ENCODE assay signal across 13 cellular contexts in the genomic region with DNA sequence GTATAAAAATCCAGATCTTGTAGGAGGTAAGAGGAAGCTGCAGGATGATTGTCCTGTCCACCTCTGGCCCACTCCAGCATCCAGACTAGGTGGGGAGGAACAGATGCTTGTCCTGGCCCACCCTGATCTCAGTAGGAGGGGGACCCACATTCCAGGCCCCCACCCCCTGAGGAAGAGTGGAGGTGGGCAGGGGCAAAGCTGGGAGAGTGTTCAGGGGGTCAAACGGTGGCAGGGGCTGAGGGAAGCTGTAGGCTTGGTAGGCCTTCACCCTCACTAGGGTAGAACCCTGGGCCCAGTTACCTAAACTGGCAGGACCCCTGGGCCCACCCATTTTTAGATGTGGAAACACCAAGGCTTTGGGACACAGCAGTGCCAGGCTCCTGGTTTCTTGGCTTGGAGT. TPM values are rescaled to one million over a fixed set of nuclear protein-coding genes. Genes with fewer than 3 reads are reported as not detected.
A peak's percentile ranks its signal among the peaks of the same experiment; 100 is the strongest.
DNase-seq lines count a peak whose midpoint lies in the region; ATAC-seq, FAIRE-seq and TF ChIP-seq lines count a peak whose summit lies in the region.
"Had no signal": no experiment of that assay in that cellular context is flagged by ENCODE, and none has a peak within 500 bp of the region (broad histone marks: within the 10 kb centered on the region; RNA-seq: fewer than 3 reads in every experiment).

No MANE protein-coding gene starts in this region.

- H3K27ac ChIP-seq in A549, result peak overlapping the region; percentile 84 to 96
- H3K27ac ChIP-seq in Karpas-422 (ENCODE audit: low read length), result peak overlapping the region; percentile 74
- peak overlapping the region; percentile 50 to 62 for H3K27ac ChIP-seq in esophagus (ENCODE audit: low read depth in 2 of 2, low read length in 1 of 2)
- peak overlapping the region; percentile 62 to 75 (median 64) for H3K27ac ChIP-seq in sigmoid colon

- H3K4me2 ChIP-seq in A549 (peak overlapping the region; percentile 74), Karpas-422 (ENCODE audit: low read depth, low read length, poor library complexity, severe bottlenecking) (peak overlapping the region; percentile 22)

- TF ChIP-seq RAD21 in A549 (conservative IDR thresholded peaks at IDR 0.05 in 1 of 2, IDR thresholded peaks at IDR 0.05 in 1 of 2), result no peak

- DNase-seq in A549 (ENCODE audit: low read depth in 1 of 2, low spot score in 1 of 2), result no peak
- no peak for DNase-seq in Karpas-422
- no peak for DNase-seq in sigmoid colon
- DNase-seq in natural killer cell treated with Interleukin-12 subunit alpha and Interleukin-12 subunit beta and Interleukin-15 and Interleukin-18, amount 100 ng/mL, for 72 hours (ENCODE audit: low spot score), result no peak
- DNase-seq in SKM-1 treated with dmso at 0.1 percent for 144 hours (lab: John Stamatoyannopoulos, UW; ENCODE audit: unreplicated experiment), result no peak
- DNase-seq in GDM1 (lab: John Stamatoyannopoulos, UW), result no peak
- DNase-seq: activated CD8-positive, alpha-beta memory T cell treated with anti-CD3 and anti-CD28 coated beads for 24 hours; activated naive CD8-positive, alpha-beta T cell treated with anti-CD3 and anti-CD28 coated beads for 36 hours; effector CD8-positive, alpha-beta T cell; mammary epithelial cell had no signal

- no peak for FAIRE-seq in A549 (lab: Jason Lieb, UNC)

- ATAC-seq in A549 (no peak), GM19452 (IDR thresholded peaks at IDR 0.05; ENCODE audit: unreplicated experiment) (no peak)
- ATAC-seq in natural killer cell treated with Interleukin-12 subunit alpha and Interleukin-12 subunit beta and Interleukin-15 and Interleukin-18, amount 100 ng/mL, for 72 hours, result no peak

- no peaks in the 10 kb centered on the region for H3K9me3 ChIP-seq in A549
- no peaks in the 10 kb centered on the region for H3K9me3 ChIP-seq in Karpas-422 (ENCODE audit: low read length)
- no peaks in the 10 kb centered on the region for H3K9me3 ChIP-seq in esophagus (ENCODE audit: control insufficient read depth in 2 of 2, insufficient read depth in 1 of 2, low read depth in 1 of 2, low read length in 1 of 2)
- no peaks in the 10 kb centered on the region for H3K9me3 ChIP-seq in sigmoid colon

- TF ChIP-seq CTCF in A549 (IDR thresholded peaks at IDR 0.05), result no peak
- no peak for TF ChIP-seq CTCF in sigmoid colon (IDR thresholded peaks at IDR 0.05)

- CTCF ChIA-PET in A549 (lab: Yijun Ruan, JAX), result interaction anchor here (0.6 to 59.0 kb wide), 13 partner anchors 8 to 566 kb away, joined by 3 to 1532 read pairs (median 10); a partner anchor contains a TSS

- no peak overlapping the region for H3K4me3 Mint-ChIP-seq in natural killer cell treated with Interleukin-12 subunit alpha and Interleukin-12 subunit beta and Interleukin-15 and Interleukin-18, amount 100 ng/mL, for 72 hours
- H3K4me3 Mint-ChIP-seq: activated naive CD8-positive, alpha-beta T cell treated with anti-CD3 and anti-CD28 coated beads for 36 hours had no signal

- 93% methylated on average over 1 of the region's 1 CpG for WGBS in A549 (ENCODE audit: missing lambda C conversion rate)
- 53 to 93% methylated on average over 1 of the region's 1 CpG for WGBS in esophagus, 2 donors
- WGBS in sigmoid colon, 2 donors, result 65 to 72% methylated on average over 1 of the region's 1 CpG

- peaks cover 27% of the 10 kb centered on the region for H3K79me2 ChIP-seq in Karpas-422 (ENCODE audit: low read length)

- no peaks in the 10 kb centered on the region for H3K9me2 ChIP-seq in Karpas-422 (replicated peaks; ENCODE audit: insufficient read depth, low read length)

- peaks cover 0 to 3% of the 10 kb centered on the region in 2 donors for H3K27me3 Mint-ChIP-seq in natural killer cell treated with Interleukin-12 subunit alpha and Interleukin-12 subunit beta and Interleukin-15 and Interleukin-18, amount 100 ng/mL, for 72 hours

- H3K36me3 ChIP-seq in Karpas-422 (ENCODE audit: insufficient read depth, low read length) (no peaks in the 10 kb centered on the region), esophagus (ENCODE audit: control insufficient read depth in 2 of 2, insufficient read depth in 2 of 2, low read length in 1 of 2) (peaks cover 0 to 9% of the 10 kb centered on the region in 2 donors), sigmoid colon (peaks cover 0 to 14% (median under 1%) of the 10 kb centered on the region in 4 donors)

- no peak overlapping the region for H3K4me3 ChIP-seq in A549
- H3K4me3 ChIP-seq in Karpas-422 (ENCODE audit: low read length), result no peak overlapping the region
- H3K4me3 ChIP-seq in esophagus (ENCODE audit: low read depth in 1 of 2, low read length in 2 of 2), result no peak overlapping the region
- no peak overlapping the region for H3K4me3 ChIP-seq in sigmoid colon

- H2AFZ ChIP-seq in Karpas-422 (ENCODE audit: low read length), result no peak overlapping the region

- intact Hi-C loops in sigmoid colon (cut with DNase I), result no loop called here

- POLR2A ChIA-PET in A549 (lab: Yijun Ruan, JAX), result no interaction called here

- peak overlapping the region in 1 of 2 donors; percentile 22 for H3K27ac Mint-ChIP-seq in natural killer cell treated with Interleukin-12 subunit alpha and Interleukin-12 subunit beta and Interleukin-15 and Interleukin-18, amount 100 ng/mL, for 72 hours
- H3K27ac Mint-ChIP-seq: activated naive CD8-positive, alpha-beta T cell treated with anti-CD3 and anti-CD28 coated beads for 36 hours had no signal

- no peaks in the 10 kb centered on the region for H3K9me3 Mint-ChIP-seq in natural killer cell treated with Interleukin-12 subunit alpha and Interleukin-12 subunit beta and Interleukin-15 and Interleukin-18, amount 100 ng/mL, for 72 hours
- H3K9me3 Mint-ChIP-seq: activated naive CD8-positive, alpha-beta T cell treated with anti-CD3 and anti-CD28 coated beads for 36 hours had no signal

- H3K9ac ChIP-seq in Karpas-422 (ENCODE audit: low read length), result peak overlapping the region; percentile 38

- H3K36me3 Mint-ChIP-seq in natural killer cell treated with Interleukin-12 subunit alpha and Interleukin-12 subunit beta and Interleukin-15 and Interleukin-18, amount 100 ng/mL, for 72 hours, result no peaks in the 10 kb centered on the region
- H3K36me3 Mint-ChIP-seq: activated naive CD8-positive, alpha-beta T cell treated with anti-CD3 and anti-CD28 coated beads for 36 hours had no signal

- no peaks in the 10 kb centered on the region for H3K27me3 ChIP-seq in Karpas-422 (ENCODE audit: low read length)
- no peaks in the 10 kb centered on the region for H3K27me3 ChIP-seq in esophagus (ENCODE audit: control insufficient read depth in 1 of 2, insufficient read depth in 2 of 2, low read length in 2 of 2)
- H3K27me3 ChIP-seq in sigmoid colon, result no peaks in the 10 kb centered on the region

- peaks cover 28 to 33% of the 10 kb centered on the region in 2 donors for H3K4me1 Mint-ChIP-seq in natural killer cell treated with Interleukin-12 subunit alpha and Interleukin-12 subunit beta and Interleukin-15 and Interleukin-18, amount 100 ng/mL, for 72 hours (ENCODE audit: low read depth in 2 of 2)

- no peak for TF ChIP-seq POLR2A in A549 (IDR thresholded peaks at IDR 0.05; ENCODE audit: low read length)
- no peak for TF ChIP-seq POLR2A in sigmoid colon (IDR thresholded peaks at IDR 0.05)

- H4K20me1 ChIP-seq in Karpas-422 (ENCODE audit: insufficient read depth, low read depth, low read length), result no peaks in the 10 kb centered on the region

- no peak for TF ChIP-seq EP300 in A549 (IDR thresholded peaks at IDR 0.05)
- TF ChIP-seq EP300 in sigmoid colon (IDR thresholded peaks at IDR 0.05), result no peak

- H3K4me1 ChIP-seq in A549 (peaks cover 56% of the 10 kb centered on the region), Karpas-422 (ENCODE audit: low read length) (peaks cover 66% of the 10 kb centered on the region), esophagus (ENCODE audit: control insufficient read depth in 2 of 2, insufficient read depth in 2 of 2, low read length in 1 of 2) (peaks cover 10 to 32% of the 10 kb centered on the region in 2 donors), sigmoid colon (peaks cover 0 to 74% (median 61%) of the 10 kb centered on the region in 4 donors)

RNA-seq across cellular contexts. Expression of a gene that starts 4.1 kb away (rescaled TPM):
- polyA plus RNA-seq in A549 (2011; rRNA removed), result 25.1 and 27.3 TPM in 2 replicates
- 27.5 and 39.0 TPM in 2 replicates for polyA plus RNA-seq in A549 (2012; cell fraction: cytosol; rRNA removed)
- 43.0 and 43.8 TPM in 2 replicates for polyA plus RNA-seq in A549 (2012; cell fraction: nucleus; rRNA removed)
- polyA plus RNA-seq in A549 (2017; fragmentation: RNase III; extraction: RNeasy Plus Mini Kit Qiagen cat#74134 plus additional on column Dnase treatment), result 32.6 to 35.2 TPM (median 33.3 TPM) in 3 replicates
- polyA minus RNA-seq in A549 (2011; rRNA and poly(A)+ RNA removed), result 37.7 and 42.9 TPM in 2 replicates
- 21.5 and 21.9 TPM in 2 replicates for total RNA-seq in Karpas-422 (2014; rRNA removed; shearing (Covaris generic); ENCODE audit: low replicate concordance)
- polyA plus RNA-seq in esophagus, result 10 to 100 TPM; 17.7 to 20.6 TPM
- 10 to 100 TPM; 30.3 to 46.6 (median 32.2) TPM for total RNA-seq in sigmoid colon
- polyA plus RNA-seq in sigmoid colon, result 10 to 100 TPM in 2 of 3 donors, 1 to 10 TPM in 1; 6.9 to 14.2 (median 12.0) TPM
- 1 to 10 TPM; 5.1 to 9.8 TPM for total RNA-seq in natural killer cell treated with Interleukin-12 subunit alpha and Interleukin-12 subunit beta and Interleukin-15 and Interleukin-18, amount 100 ng/mL, for 72 hours

RNA-seq across cellular contexts. Expression of a gene that starts 18.5 kb away (rescaled TPM):
- polyA plus RNA-seq in A549 (2011; rRNA removed) (0.70 and 0.75 TPM in 2 replicates), A549 (2017; fragmentation: RNase III; extraction: RNeasy Plus Mini Kit Qiagen cat#74134 plus additional on column Dnase treatment) (0.69 to 0.89 TPM (median 0.88 TPM) in 3 replicates), esophagus (10 to 100 TPM; 23.2 to 75.2 TPM), sigmoid colon (10 to 100 TPM in 1 of 3 donors, 1 to 10 TPM in 2; 3.9 to 16.2 (median 4.2) TPM)
- polyA plus RNA-seq in A549 (2012; cell fraction: cytosol; rRNA removed), result 0.69 and 0.70 TPM in 2 replicates
- polyA plus RNA-seq in A549 (2012; cell fraction: nucleus; rRNA removed), result 2.3 and 2.9 TPM in 2 replicates
- 1.8 and 2.2 TPM in 2 replicates for polyA minus RNA-seq in A549 (2011; rRNA and poly(A)+ RNA removed)
- 4.4 and 11.9 TPM in 2 replicates for total RNA-seq in Karpas-422 (2014; rRNA removed; shearing (Covaris generic); ENCODE audit: low replicate concordance)
- total RNA-seq in sigmoid colon, result 10 to 100 TPM; 13.8 to 36.8 (median 14.6) TPM
- under 1 TPM; 0.19 to 0.25 TPM for total RNA-seq in natural killer cell treated with Interleukin-12 subunit alpha and Interleukin-12 subunit beta and Interleukin-15 and Interleukin-18, amount 100 ng/mL, for 72 hours

RNA-seq across cellular contexts. Expression of a gene that starts 42.6 kb away (rescaled TPM):
- polyA plus RNA-seq in A549 (2011; rRNA removed), result 17.2 and 20.8 TPM in 2 replicates
- 42.9 and 56.8 TPM in 2 replicates for polyA plus RNA-seq in A549 (2012; cell fraction: cytosol; rRNA removed)
- polyA plus RNA-seq in A549 (2012; cell fraction: nucleus; rRNA removed), result 170 and 171 TPM in 2 replicates
- polyA plus RNA-seq in A549 (2017; fragmentation: RNase III; extraction: RNeasy Plus Mini Kit Qiagen cat#74134 plus additional on column Dnase treatment), result 34.1 to 38.9 TPM (median 36.0 TPM) in 3 replicates
- 20.2 and 26.1 TPM in 2 replicates for polyA minus RNA-seq in A549 (2011; rRNA and poly(A)+ RNA removed)
- total RNA-seq in Karpas-422 (2014; rRNA removed; shearing (Covaris generic); ENCODE audit: low replicate concordance), result 36.2 and 54.8 TPM in 2 replicates
- polyA plus RNA-seq in esophagus, result 10 to 100 TPM; 20.9 to 35.6 TPM
- total RNA-seq in sigmoid colon, result 10 to 100 TPM; 45.3 to 79.2 (median 53.1) TPM
- polyA plus RNA-seq in sigmoid colon, result 10 to 100 TPM in 2 of 3 donors, 1 to 10 TPM in 1; 6.5 to 44.8 (median 16.8) TPM
- 100 to 1,000 TPM; 127 to 176 TPM for total RNA-seq in natural killer cell treated with Interleukin-12 subunit alpha and Interleukin-12 subunit beta and Interleukin-15 and Interleukin-18, amount 100 ng/mL, for 72 hours

RNA-seq across cellular contexts. Expression of a gene that starts 51.9 kb away (rescaled TPM):
- polyA plus RNA-seq in A549 (2011; rRNA removed), result not detected in 2 replicates
- not detected in 2 replicates for polyA plus RNA-seq in A549 (2012; cell fraction: cytosol; rRNA removed)
- 0.04 TPM in 1 of 2 replicates, not detected in the other for polyA plus RNA-seq in A549 (2012; cell fraction: nucleus; rRNA removed)
- not detected in 3 replicates for polyA plus RNA-seq in A549 (2017; fragmentation: RNase III; extraction: RNeasy Plus Mini Kit Qiagen cat#74134 plus additional on column Dnase treatment)
- not detected in 2 replicates for polyA minus RNA-seq in A549 (2011; rRNA and poly(A)+ RNA removed)
- 1.2 and 10.7 TPM in 2 replicates for total RNA-seq in Karpas-422 (2014; rRNA removed; shearing (Covaris generic); ENCODE audit: low replicate concordance)
- polyA plus RNA-seq in esophagus, result 100 to 1,000 TPM; 101 to 139 TPM
- 1 to 10 TPM in 1 of 4 donors, under 1 TPM in 2, not detected in 1; 0.36 to 1.6 (median 0.49) TPM for total RNA-seq in sigmoid colon
- polyA plus RNA-seq in sigmoid colon, result under 1 TPM in 1 of 3 donors, not detected in 2; 0.25 TPM
- not detected for total RNA-seq in natural killer cell treated with Interleukin-12 subunit alpha and Interleukin-12 subunit beta and Interleukin-15 and Interleukin-18, amount 100 ng/mL, for 72 hours
- total RNA-seq: mammary epithelial cell had no signal
- polyA plus RNA-seq: BJ, mammary epithelial cell had no signal
